20 cellular contexts compared by ENCODE assay signal in genomic region chr20:19056909-19057308, GRCh38.
DNase-seq lines count a peak whose midpoint lies in the region; ATAC-seq and TF ChIP-seq lines count a peak whose summit lies in the region.
"Had no signal": no experiment of that assay in that cellular context is flagged by ENCODE, and none has a peak within 500 bp of the region (broad histone marks: within the 10 kb centered on the region; RNA-seq: fewer than 3 reads in every experiment).

No MANE protein-coding gene starts in this region.

- no peaks in the 10 kb centered on the region for H3K36me3 Mint-ChIP-seq in activated CD4-positive, alpha-beta memory T cell treated with anti-CD3 and anti-CD28 coated beads for 36 hours
- no peaks in the 10 kb centered on the region for H3K36me3 Mint-ChIP-seq in activated CD4-positive, alpha-beta memory T cell treated with anti-CD3 and anti-CD28 coated beads, Interleukin-2, amount 10 ng/mL, durations not matched to agents 7 days and 5 days (ENCODE audit: low read depth)
- H3K36me3 Mint-ChIP-seq: activated CD8-positive, alpha-beta memory T cell treated with anti-CD3 and anti-CD28 coated beads, Interleukin-2, amount 10 ng/mL, durations not matched to agents 7 days and 5 days; activated naive CD8-positive, alpha-beta T cell had no signal

- H3F3A ChIP-seq in PC-3 (ENCODE audit: low read length, unreplicated experiment): no peaks in the 10 kb centered on the region

- no peaks in the 10 kb centered on the region for H3K27me3 ChIP-seq in PC-3 (ENCODE audit: low read length)
- H3K27me3 ChIP-seq: left lung had no signal

- H3K4me3 Mint-ChIP-seq in activated CD4-positive, alpha-beta memory T cell treated with anti-CD3 and anti-CD28 coated beads for 36 hours: no peak overlapping the region
- H3K4me3 Mint-ChIP-seq in activated CD4-positive, alpha-beta memory T cell treated with anti-CD3 and anti-CD28 coated beads, Interleukin-2, amount 10 ng/mL, durations not matched to agents 7 days and 5 days: no peak overlapping the region
- H3K4me3 Mint-ChIP-seq: activated CD8-positive, alpha-beta memory T cell treated with anti-CD3 and anti-CD28 coated beads, Interleukin-2, amount 10 ng/mL, durations not matched to agents 7 days and 5 days; activated naive CD8-positive, alpha-beta T cell had no signal

- CTCF ChIA-PET in activated CD4-positive, alpha-beta memory T cell treated with anti-CD3 and anti-CD28 coated beads for 36 hours (lab: Charles Lee): interaction anchor here (0.7 to 1.3 kb wide), 4 partner anchors 425 to 1444 kb away, joined by 3 to 6 read pairs (median 4); no protein-coding TSS in a partner anchor
- CTCF ChIA-PET in activated CD4-positive, alpha-beta memory T cell treated with anti-CD3 and anti-CD28 coated beads, Interleukin-2, amount 10 ng/mL, durations not matched to agents 7 days and 5 days (lab: Charles Lee): interaction anchor here (1.0 kb wide), 1 partner anchor 423 kb away, joined by 3 read pairs; no protein-coding TSS in a partner anchor
- CTCF ChIA-PET in PC-3 (lab: Charles Lee): no interaction called here

- no peaks in the 10 kb centered on the region for H3K36me3 ChIP-seq in PC-3 (ENCODE audit: low read depth, low read length)
- H3K36me3 ChIP-seq: left lung had no signal

- no peak overlapping the region for H3K27ac Mint-ChIP-seq in activated CD4-positive, alpha-beta memory T cell treated with anti-CD3 and anti-CD28 coated beads for 36 hours
- H3K27ac Mint-ChIP-seq in activated CD4-positive, alpha-beta memory T cell treated with anti-CD3 and anti-CD28 coated beads, Interleukin-2, amount 10 ng/mL, durations not matched to agents 7 days and 5 days: no peak overlapping the region
- H3K27ac Mint-ChIP-seq: activated CD8-positive, alpha-beta memory T cell treated with anti-CD3 and anti-CD28 coated beads, Interleukin-2, amount 10 ng/mL, durations not matched to agents 7 days and 5 days; activated naive CD8-positive, alpha-beta T cell had no signal

- H3K9me3 ChIP-seq in PC-3 (ENCODE audit: low read length): 0 out of 2 replicates have a peak, but pooled peaks cover 5% of the 10 kb centered on the region

- intact Hi-C loops in activated CD4-positive, alpha-beta memory T cell treated with anti-CD3 and anti-CD28 coated beads for 36 hours (cut with micrococcal nuclease): loop anchor here (1.0 kb wide), 1 partner anchor 425 kb away; no protein-coding TSS in a partner anchor
- intact Hi-C loops in PC-3 (cut with micrococcal nuclease): no loop called here

- H3K4me1 Mint-ChIP-seq in activated CD4-positive, alpha-beta memory T cell treated with anti-CD3 and anti-CD28 coated beads for 36 hours (ENCODE audit: low read depth): no peaks in the 10 kb centered on the region
- H3K4me1 Mint-ChIP-seq in activated CD4-positive, alpha-beta memory T cell treated with anti-CD3 and anti-CD28 coated beads, Interleukin-2, amount 10 ng/mL, durations not matched to agents 7 days and 5 days: no peaks in the 10 kb centered on the region
- H3K4me1 Mint-ChIP-seq: activated CD8-positive, alpha-beta memory T cell treated with anti-CD3 and anti-CD28 coated beads, Interleukin-2, amount 10 ng/mL, durations not matched to agents 7 days and 5 days had no signal

- no peak overlapping the region for H3K27ac ChIP-seq in PC-3 (ENCODE audit: low read length)
- H3K27ac ChIP-seq: epithelial cell of prostate, left lung, RWPE1 had no signal

- peak; percentile 39; the same call in 1 of the 3 replicates for TF ChIP-seq CTCF in GM12872 (IDR thresholded peaks at IDR 0.05; ENCODE audit: insufficient read depth, low read depth, low read length)
- peak; percentile 50; the same call in 1 of the 2 replicates for TF ChIP-seq CTCF in PC-3 (conservative IDR thresholded peaks at IDR 0.05; ENCODE audit: low read depth, low read length)

- no TSS peak for BruUV-seq in PC-3 (replicated peaks; lab: Mats Ljungman, UMichigan)

- POLR2A ChIA-PET in activated CD4-positive, alpha-beta memory T cell treated with anti-CD3 and anti-CD28 coated beads for 36 hours (lab: Charles Lee): no interaction called here
- POLR2A ChIA-PET in activated CD4-positive, alpha-beta memory T cell treated with anti-CD3 and anti-CD28 coated beads, Interleukin-2, amount 10 ng/mL, durations not matched to agents 7 days and 5 days (lab: Charles Lee): no interaction called here
- POLR2A ChIA-PET in PC-3 (lab: Charles Lee; ENCODE audit: unreplicated experiment): no interaction called here

- H3K9me3 Mint-ChIP-seq in activated CD4-positive, alpha-beta memory T cell treated with anti-CD3 and anti-CD28 coated beads for 36 hours: peaks cover 14% of the 10 kb centered on the region
- H3K9me3 Mint-ChIP-seq in activated CD4-positive, alpha-beta memory T cell treated with anti-CD3 and anti-CD28 coated beads, Interleukin-2, amount 10 ng/mL, durations not matched to agents 7 days and 5 days: peaks cover 4% of the 10 kb centered on the region

- H3K4me2 ChIP-seq in PC-3 (ENCODE audit: low read length): no peak overlapping the region

- ATAC-seq in PC-3 (no peak), HG03095 (IDR thresholded peaks at IDR 0.05; ENCODE audit: unreplicated experiment) (no peak)
- ATAC-seq: activated CD8-positive, alpha-beta memory T cell treated with anti-CD3 and anti-CD28 coated beads, Interleukin-2, amount 10 ng/mL, durations not matched to agents 7 days and 5 days; HCT116; left lung had no signal

- H3K79me2 ChIP-seq in PC-3 (ENCODE audit: low read length): no peaks in the 10 kb centered on the region

- H2AFZ ChIP-seq in PC-3 (ENCODE audit: low read length): no peak overlapping the region

- peaks cover 4% of the 10 kb centered on the region for H3K27me3 Mint-ChIP-seq in activated CD4-positive, alpha-beta memory T cell treated with anti-CD3 and anti-CD28 coated beads for 36 hours
- H3K27me3 Mint-ChIP-seq in activated CD4-positive, alpha-beta memory T cell treated with anti-CD3 and anti-CD28 coated beads, Interleukin-2, amount 10 ng/mL, durations not matched to agents 7 days and 5 days: no peaks in the 10 kb centered on the region
- H3K27me3 Mint-ChIP-seq: activated CD8-positive, alpha-beta memory T cell treated with anti-CD3 and anti-CD28 coated beads, Interleukin-2, amount 10 ng/mL, durations not matched to agents 7 days and 5 days had no signal

- H3K4me3 ChIP-seq in PC-3 (ENCODE audit: low read length): no peak overlapping the region
- H3K4me3 ChIP-seq: left lung had no signal

- no peaks in the 10 kb centered on the region for H3K4me1 ChIP-seq in PC-3 (ENCODE audit: insufficient read depth, low read length)
- H3K4me1 ChIP-seq: left lung had no signal

- H4K20me1 ChIP-seq in PC-3 (ENCODE audit: low read length): no peaks in the 10 kb centered on the region

- no peak overlapping the region for H3K9ac ChIP-seq in PC-3 (ENCODE audit: low read length)

- DNase-seq in activated CD4-positive, alpha-beta memory T cell treated with anti-CD3 and anti-CD28 coated beads for 36 hours: peak; percentile 12
- no peak for DNase-seq in activated CD4-positive, alpha-beta memory T cell treated with anti-CD3 and anti-CD28 coated beads, Interleukin-2, amount 10 ng/mL, durations not matched to agents 7 days and 5 days
- no peak for DNase-seq in PC-3
- peak; percentile 3 for DNase-seq in iPS DF 19.7 (ENCODE audit: low read depth, low spot score)
- no peak for DNase-seq in effector CD8-positive, alpha-beta T cell (lab: John Stamatoyannopoulos, UW)
- no peak for DNase-seq in GDM1 (lab: John Stamatoyannopoulos, UW)
- DNase-seq: activated CD8-positive, alpha-beta memory T cell treated with anti-CD3 and anti-CD28 coated beads, Interleukin-2, amount 10 ng/mL, durations not matched to agents 7 days and 5 days; caudate nucleus; EL; left lung; NCI-H1048; NCI-H446; stimulated activated naive CD4-positive, alpha-beta T cell treated with Interleukin-2 at 50 U/mL for 16 hours; T1000 had no signal

- no peaks in the 10 kb centered on the region for H3K9me2 ChIP-seq in PC-3 (replicated peaks; ENCODE audit: low read length)

Comparison
In these comparisons a context has a peak if more than half of its experiments do, and no peak if none do; other contexts are left out.
1. DNase-seq: peak in activated CD4-positive, alpha-beta memory T cell treated with anti-CD3 and anti-CD28 coated beads for 36 hours (single experiment) and iPS DF 19.7 (single experiment); none in activated CD4-positive, alpha-beta memory T cell treated with anti-CD3 and anti-CD28 coated beads, Interleukin-2, amount 10 ng/mL, durations not matched to agents 7 days and 5 days (single experiment), PC-3 (single experiment), effector CD8-positive, alpha-beta T cell (single experiment) and GDM1 (single experiment).